8 cellular contexts compared by ENCODE assay signal in genomic region chr1:212514056-212514614, GRCh38.
DNase-seq lines count a peak whose midpoint lies in the region; ATAC-seq and TF ChIP-seq lines count a peak whose summit lies in the region.

No MANE protein-coding gene starts in this region.

- DNase-seq in NCI-H146 (lab: John Stamatoyannopoulos, UW) (peak; percentile 51), NCI-H146 treated with DMSO at 0.1 percent for 48 hours (lab: John Stamatoyannopoulos, UW; ENCODE audit: unreplicated experiment) (no peak), NCI-H69 (lab: John Stamatoyannopoulos, UW) (peak; percentile 97), epithelial cell of esophagus (ENCODE audit: low read depth) (peak; percentile 71), psoas muscle (peak; percentile 38 to 61), GM19238 (ENCODE audit: insufficient read length, low spot score) (no peak), germinal center (ENCODE audit: low spot score) (no peak)

- 19 to 21% (median 20%) methylated on average over 19 to 25 of the region's 25 CpGs for WGBS in psoas muscle, 3 donors

- ATAC-seq in psoas muscle, result peak; percentile 56 to 79 (median 66)
- ATAC-seq in HG02852 (IDR thresholded peaks at IDR 0.05; ENCODE audit: unreplicated experiment), result no peak

- H3K9me3 ChIP-seq in psoas muscle, result no peaks in the 10 kb centered on the region

- H3K4me3 ChIP-seq in epithelial cell of esophagus (ENCODE audit: low read length) (no peak overlapping the region), psoas muscle (peak overlapping the region; percentile 49)

- H3K27me3 ChIP-seq in psoas muscle (ENCODE audit: insufficient read depth in 3 of 3, low read length in 2 of 3), result peaks cover 0 to 62% (median 17%) of the 10 kb centered on the region in 3 donors

- no peak overlapping the region for H3K27ac ChIP-seq in psoas muscle

- H3K4me1 ChIP-seq in psoas muscle, result peaks cover 8% of the 10 kb centered on the region

- intact Hi-C loops in psoas muscle (cut with DNase I), result no loop called here

- TF ChIP-seq CTCF in epithelial cell of esophagus (IDR thresholded peaks at IDR 0.05; ENCODE audit: insufficient read depth, low read depth, low read length, missing control alignments) (no peak), psoas muscle (IDR thresholded peaks at IDR 0.05) (no peak)

- no peaks in the 10 kb centered on the region for H3K36me3 ChIP-seq in psoas muscle (ENCODE audit: insufficient read depth in 1 of 2, low read depth in 1 of 2)

Comparison
In these comparisons a context has a peak if more than half of its experiments do, and no peak if none do; other contexts are left out.
1. DNase-seq: peak in NCI-H146 (single experiment), NCI-H69 (single experiment), epithelial cell of esophagus (single experiment) and psoas muscle (2 of 2); none in NCI-H146 treated with DMSO at 0.1 percent for 48 hours (single experiment), GM19238 (single experiment) and germinal center (single experiment).